In genomic region chr20:17466641-17467040, GRCh38 we compare ENCODE assay signal across 9 cellular contexts.
"Had no signal": no experiment of that assay in that cellular context is flagged by ENCODE, and none has a peak within 500 bp of the region (broad histone marks: within the 10 kb centered on the region; RNA-seq: fewer than 3 reads in every experiment).

No MANE protein-coding gene starts in this region.

- H3K9ac ChIP-seq: GM23248 had no signal

- H2AFZ ChIP-seq: GM23248 had no signal

- H3K4me1 Mint-ChIP-seq: IgD-negative memory B cell had no signal

- H3K4me3 Mint-ChIP-seq: HFFc6, IgD-negative memory B cell had no signal

- H3K9me3 Mint-ChIP-seq: HFFc6, IgD-negative memory B cell had no signal

- H3K27ac ChIP-seq: GM23248 had no signal

- DNase-seq: GM23248, GOT3, H7, HFFc6, KBM-7 had no signal

- ATAC-seq: HCT116, HepG2 had no signal

- H3K4me3 ChIP-seq: GM23248, HAP-1 had no signal

- H3K36me3 Mint-ChIP-seq: IgD-negative memory B cell had no signal

- H3K36me3 ChIP-seq: HAP-1 had no signal

- H3K9me3 ChIP-seq: HAP-1 had no signal

- H3K27ac Mint-ChIP-seq: HFFc6 had no signal

- H3K4me1 ChIP-seq: HAP-1 had no signal
